Comparison of ENCODE assay signal across 1 cellular context in the genomic region with DNA sequence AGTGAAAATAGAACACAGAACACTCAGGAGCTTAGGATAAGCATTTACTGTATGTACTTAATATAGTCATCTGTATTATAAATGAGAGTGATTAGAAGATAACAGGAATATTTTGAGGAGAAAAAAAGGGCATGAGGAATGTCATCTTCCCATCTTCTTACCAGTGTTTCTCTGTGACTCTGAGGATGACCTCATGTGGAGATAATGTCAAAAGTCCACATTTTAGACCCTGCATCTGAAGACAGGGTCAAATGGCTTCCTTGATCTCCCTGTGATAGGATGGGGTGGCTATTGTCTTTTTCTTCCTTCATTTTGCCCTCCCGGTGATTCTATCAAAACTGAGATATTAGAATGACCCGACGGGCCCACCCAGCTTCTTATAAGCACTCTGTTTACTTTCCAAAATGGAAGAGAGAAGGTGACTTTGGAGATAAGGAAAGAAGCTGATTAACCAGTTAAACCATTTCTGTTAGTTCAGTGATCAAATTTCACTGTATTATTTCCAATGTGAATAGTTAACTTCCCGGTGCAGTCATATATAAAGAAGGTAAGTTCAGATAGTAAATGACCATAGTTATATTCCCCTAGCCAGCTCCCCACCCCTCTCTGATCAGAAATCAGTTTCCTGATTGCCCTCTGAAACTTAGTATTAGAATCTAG.
TF ChIP-seq lines count a peak whose summit lies in the region.

No MANE protein-coding gene starts in this region.

TF ChIP-seq in GM23338, 12 proteins besides CTCF, POLR2A, EP300 and RAD21 (continued from another document):
- TF ChIP-seq, protein P1, sequence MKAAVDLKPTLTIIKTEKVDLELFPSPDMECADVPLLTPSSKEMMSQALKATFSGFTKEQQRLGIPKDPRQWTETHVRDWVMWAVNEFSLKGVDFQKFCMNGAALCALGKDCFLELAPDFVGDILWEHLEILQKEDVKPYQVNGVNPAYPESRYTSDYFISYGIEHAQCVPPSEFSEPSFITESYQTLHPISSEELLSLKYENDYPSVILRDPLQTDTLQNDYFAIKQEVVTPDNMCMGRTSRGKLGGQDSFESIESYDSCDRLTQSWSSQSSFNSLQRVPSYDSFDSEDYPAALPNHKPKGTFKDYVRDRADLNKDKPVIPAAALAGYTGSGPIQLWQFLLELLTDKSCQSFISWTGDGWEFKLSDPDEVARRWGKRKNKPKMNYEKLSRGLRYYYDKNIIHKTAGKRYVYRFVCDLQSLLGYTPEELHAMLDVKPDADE (IDR thresholded peaks at IDR 0.05): no peak
- TF ChIP-seq, protein P2, sequence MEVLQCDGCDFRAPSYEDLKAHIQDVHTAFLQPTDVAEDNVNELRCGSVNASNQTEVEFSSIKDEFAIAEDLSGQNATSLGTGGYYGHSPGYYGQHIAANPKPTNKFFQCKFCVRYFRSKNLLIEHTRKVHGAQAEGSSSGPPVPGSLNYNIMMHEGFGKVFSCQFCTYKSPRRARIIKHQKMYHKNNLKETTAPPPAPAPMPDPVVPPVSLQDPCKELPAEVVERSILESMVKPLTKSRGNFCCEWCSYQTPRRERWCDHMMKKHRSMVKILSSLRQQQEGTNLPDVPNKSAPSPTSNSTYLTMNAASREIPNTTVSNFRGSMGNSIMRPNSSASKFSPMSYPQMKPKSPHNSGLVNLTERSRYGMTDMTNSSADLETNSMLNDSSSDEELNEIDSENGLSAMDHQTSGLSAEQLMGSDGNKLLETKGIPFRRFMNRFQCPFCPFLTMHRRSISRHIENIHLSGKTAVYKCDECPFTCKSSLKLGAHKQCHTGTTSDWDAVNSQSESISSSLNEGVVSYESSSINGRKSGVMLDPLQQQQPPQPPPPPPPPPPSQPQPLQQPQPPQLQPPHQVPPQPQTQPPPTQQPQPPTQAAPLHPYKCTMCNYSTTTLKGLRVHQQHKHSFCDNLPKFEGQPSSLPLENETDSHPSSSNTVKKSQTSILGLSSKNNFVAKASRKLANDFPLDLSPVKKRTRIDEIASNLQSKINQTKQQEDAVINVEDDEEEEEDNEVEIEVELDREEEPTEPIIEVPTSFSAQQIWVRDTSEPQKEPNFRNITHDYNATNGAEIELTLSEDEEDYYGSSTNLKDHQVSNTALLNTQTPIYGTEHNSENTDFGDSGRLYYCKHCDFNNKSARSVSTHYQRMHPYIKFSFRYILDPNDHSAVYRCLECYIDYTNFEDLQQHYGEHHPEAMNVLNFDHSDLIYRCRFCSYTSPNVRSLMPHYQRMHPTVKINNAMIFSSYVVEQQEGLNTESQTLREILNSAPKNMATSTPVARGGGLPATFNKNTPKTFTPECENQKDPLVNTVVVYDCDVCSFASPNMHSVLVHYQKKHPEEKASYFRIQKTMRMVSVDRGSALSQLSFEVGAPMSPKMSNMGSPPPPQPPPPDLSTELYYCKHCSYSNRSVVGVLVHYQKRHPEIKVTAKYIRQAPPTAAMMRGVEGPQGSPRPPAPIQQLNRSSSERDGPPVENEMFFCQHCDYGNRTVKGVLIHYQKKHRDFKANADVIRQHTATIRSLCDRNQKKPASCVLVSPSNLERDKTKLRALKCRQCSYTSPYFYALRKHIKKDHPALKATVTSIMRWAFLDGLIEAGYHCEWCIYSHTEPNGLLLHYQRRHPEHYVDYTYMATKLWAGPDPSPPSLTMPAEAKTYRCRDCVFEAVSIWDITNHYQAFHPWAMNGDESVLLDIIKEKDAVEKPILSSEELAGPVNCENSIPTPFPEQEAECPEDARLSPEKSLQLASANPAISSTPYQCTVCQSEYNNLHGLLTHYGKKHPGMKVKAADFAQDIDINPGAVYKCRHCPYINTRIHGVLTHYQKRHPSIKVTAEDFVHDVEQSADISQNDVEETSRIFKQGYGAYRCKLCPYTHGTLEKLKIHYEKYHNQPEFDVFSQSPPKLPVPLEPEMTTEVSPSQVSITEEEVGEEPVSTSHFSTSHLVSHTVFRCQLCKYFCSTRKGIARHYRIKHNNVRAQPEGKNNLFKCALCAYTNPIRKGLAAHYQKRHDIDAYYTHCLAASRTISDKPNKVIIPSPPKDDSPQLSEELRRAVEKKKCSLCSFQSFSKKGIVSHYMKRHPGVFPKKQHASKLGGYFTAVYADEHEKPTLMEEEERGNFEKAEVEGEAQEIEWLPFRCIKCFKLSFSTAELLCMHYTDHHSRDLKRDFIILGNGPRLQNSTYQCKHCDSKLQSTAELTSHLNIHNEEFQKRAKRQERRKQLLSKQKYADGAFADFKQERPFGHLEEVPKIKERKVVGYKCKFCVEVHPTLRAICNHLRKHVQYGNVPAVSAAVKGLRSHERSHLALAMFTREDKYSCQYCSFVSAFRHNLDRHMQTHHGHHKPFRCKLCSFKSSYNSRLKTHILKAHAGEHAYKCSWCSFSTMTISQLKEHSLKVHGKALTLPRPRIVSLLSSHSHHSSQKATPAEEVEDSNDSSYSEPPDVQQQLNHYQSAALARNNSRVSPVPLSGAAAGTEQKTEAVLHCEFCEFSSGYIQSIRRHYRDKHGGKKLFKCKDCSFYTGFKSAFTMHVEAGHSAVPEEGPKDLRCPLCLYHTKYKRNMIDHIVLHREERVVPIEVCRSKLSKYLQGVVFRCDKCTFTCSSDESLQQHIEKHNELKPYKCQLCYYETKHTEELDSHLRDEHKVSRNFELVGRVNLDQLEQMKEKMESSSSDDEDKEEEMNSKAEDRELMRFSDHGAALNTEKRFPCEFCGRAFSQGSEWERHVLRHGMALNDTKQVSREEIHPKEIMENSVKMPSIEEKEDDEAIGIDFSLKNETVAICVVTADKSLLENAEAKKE (CRISPR knock-in tag; IDR thresholded peaks at IDR 0.05): no peak
- no peak for TF ChIP-seq JUNB (IDR thresholded peaks at IDR 0.05; ENCODE audit: unreplicated experiment)
